ENCODE assay signal across 13 cellular contexts in the genomic region with DNA sequence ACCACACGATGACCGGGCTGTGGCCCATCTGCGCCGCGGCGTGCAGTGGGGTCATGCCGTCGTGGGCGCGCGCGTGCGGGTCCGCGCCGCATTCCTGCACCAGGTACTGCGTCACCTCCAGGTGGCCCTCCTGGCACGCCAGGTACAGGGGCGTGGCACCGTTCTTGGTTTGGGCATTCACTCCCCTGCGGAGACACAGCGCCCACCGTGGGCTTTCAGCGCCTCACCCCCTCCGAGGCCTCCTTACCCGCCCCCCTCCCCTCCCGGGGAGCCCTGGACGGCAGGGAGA. TPM values are rescaled to one million over a fixed set of nuclear protein-coding genes. Genes with fewer than 3 reads are reported as not detected.
DNase-seq lines count a peak whose midpoint lies in the region; ATAC-seq and TF ChIP-seq lines count a peak whose summit lies in the region.
"Not testable (repeated sequence)": the region's sequence is repeated elsewhere in the genome, so short reads cannot be mapped to it uniquely, and the experiment has no call there.
"Had no signal": no experiment of that assay in that cellular context is flagged by ENCODE, and none has a peak within 500 bp of the region (broad histone marks: within the 10 kb centered on the region; RNA-seq: fewer than 3 reads in every experiment).

No MANE protein-coding gene starts in this region.

- not testable (repeated sequence) for TF ChIP-seq EP300 in sigmoid colon (IDR thresholded peaks at IDR 0.05)

- not testable (repeated sequence) for H2BK15ac ChIP-seq in mesendoderm (replicated peaks; ENCODE audit: low read depth)

- not testable (repeated sequence) for H3K36me3 Mint-ChIP-seq in CD4-positive, alpha-beta T cell (ENCODE audit: low read depth); WTC11

- H3K36me3 ChIP-seq in HEK293 (ENCODE audit: control insufficient read depth in 2 of 2, insufficient read depth in 1 of 2, low read length in 2 of 2); colonic mucosa; cardiac muscle cell; mesendoderm (ENCODE audit: control insufficient read depth, insufficient read depth, low read length); sigmoid colon; upper lobe of right lung: not testable (repeated sequence)

- intact Hi-C loops in CD4-positive, alpha-beta T cell (cut with DNase I, micrococcal nuclease); colonic mucosa (cut with DNase I); sigmoid colon (cut with DNase I); upper lobe of right lung (cut with DNase I): not testable (repeated sequence)

- H3K79me1 ChIP-seq in mesendoderm (ENCODE audit: low read length) = not testable (repeated sequence)

- not testable (repeated sequence) for H2BK5ac ChIP-seq in mesendoderm (ENCODE audit: low read length)

- peak overlapping the region; percentile 66 for H3K4me3 Mint-ChIP-seq in CD4-positive, alpha-beta T cell
- H3K4me3 Mint-ChIP-seq in WTC11 = peak overlapping the region; percentile 43; the same call in 1 of the 2 replicates

- not testable (repeated sequence) for H3K9ac ChIP-seq in colonic mucosa (ENCODE audit: low read depth in 2 of 2, low read length in 2 of 2); mesendoderm (ENCODE audit: low read length)

- TF ChIP-seq POLR2A in sigmoid colon (IDR thresholded peaks at IDR 0.05) = not testable (repeated sequence)

- H2BK120ac ChIP-seq in mesendoderm (ENCODE audit: low read depth, low read length) = not testable (repeated sequence)

- TF ChIP-seq CTCF in CD4-positive, alpha-beta T cell (IDR thresholded peaks at IDR 0.05); WTC11 (IDR thresholded peaks at IDR 0.05); colonic mucosa (IDR thresholded peaks at IDR 0.05); cardiac muscle cell (IDR thresholded peaks at IDR 0.05; ENCODE audit: low read depth, low read length); sigmoid colon (IDR thresholded peaks at IDR 0.05); upper lobe of right lung (IDR thresholded peaks at IDR 0.05): not testable (repeated sequence)
- TF ChIP-seq CTCF in HEK293 (tag by site-specific recombination; IDR thresholded peaks at IDR 0.05) = peak; percentile 59

- not testable (repeated sequence) for H4K5ac ChIP-seq in mesendoderm (ENCODE audit: low read length)

- peaks cover 26% of the 10 kb centered on the region for H3K27me3 Mint-ChIP-seq in CD4-positive, alpha-beta T cell
- H3K27me3 Mint-ChIP-seq in WTC11 (ENCODE audit: low read depth) = not testable (repeated sequence)

- H3K4me2 ChIP-seq in mesendoderm (ENCODE audit: low read length) = not testable (repeated sequence)

- H3K9me3 ChIP-seq in CD4-positive, alpha-beta T cell (ENCODE audit: control insufficient read depth, low read length); HEK293 (ENCODE audit: control insufficient read depth, insufficient read depth, low read depth, low read length); colonic mucosa; cardiac muscle cell (ENCODE audit: low read depth); sigmoid colon; upper lobe of right lung: not testable (repeated sequence)

- H3K18ac ChIP-seq in mesendoderm (ENCODE audit: low read length) = not testable (repeated sequence)

- CTCF ChIA-PET in CD4-positive, alpha-beta T cell (lab: Charles Lee) = interaction anchor here (0.8 to 1.5 kb wide), 5 partner anchors 8 to 197 kb away, joined by 3 to 9 read pairs (median 4); no protein-coding TSS in a partner anchor
- CTCF ChIA-PET in HEK293 (lab: Yijun Ruan, JAX) (interaction anchor here (0.6 to 3.1 kb wide), 16 partner anchors 9 to 231 kb away, joined by 3 to 15 read pairs (median 5); a partner anchor contains a TSS), WTC11 (lab: Charles Lee) (interaction anchor here (0.8 to 3.8 kb wide), 18 partner anchors 8 to 253 kb away, joined by 3 to 71 read pairs (median 10); a partner anchor contains a TSS)

- peak in 1 of 10 experiments; percentile 4 for DNase-seq in CD4-positive, alpha-beta T cell
- DNase-seq in WTC11 (ENCODE audit: low spot score); colonic mucosa; cardiac muscle cell (ENCODE audit: low read depth in 1 of 2, low spot score in 1 of 2); mesendoderm; sigmoid colon; upper lobe of right lung: not testable (repeated sequence)

- peak; percentile 34 for ATAC-seq in CD4-positive, alpha-beta T cell (ENCODE audit: poor library complexity)
- not testable (repeated sequence) for ATAC-seq in WTC11, upper lobe of right lung

- WGBS in mesendoderm (ENCODE audit: extremely low coverage, insufficient coverage, low lambda C conversion rate) = no CpG with 5 or more reads among the region's 28 CpGs
- 1 to 3% methylated on average over 20 to 22 of the region's 28 CpGs for WGBS in sigmoid colon, 2 donors

- H4K8ac ChIP-seq in mesendoderm (ENCODE audit: low read depth, low read length) = not testable (repeated sequence)

- not testable (repeated sequence) for H3K4ac ChIP-seq in mesendoderm (ENCODE audit: low read depth, low read length)

- H3K9me3 Mint-ChIP-seq in CD4-positive, alpha-beta T cell; WTC11: not testable (repeated sequence)

- POLR2A ChIA-PET in CD4-positive, alpha-beta T cell (lab: Charles Lee) = interaction anchor here (1.3 kb wide), 1 partner anchor 189 kb away, joined by 3 read pairs; no protein-coding TSS in a partner anchor
- POLR2A ChIA-PET in HEK293 (lab: Yijun Ruan, JAX) = interaction anchor here (0.7 to 1.3 kb wide), 4 partner anchors 9 to 87 kb away, joined by 3 to 4 read pairs (median 4); no protein-coding TSS in a partner anchor
- POLR2A ChIA-PET in WTC11 (lab: Charles Lee) = not testable (repeated sequence)

- not testable (repeated sequence) for H3K27ac ChIP-seq in CD4-positive, alpha-beta T cell (ENCODE audit: low read depth, low read length); HEK293 (ENCODE audit: extremely low read depth, low read depth, low read length); colonic mucosa; cardiac muscle cell; mesendoderm (ENCODE audit: low read depth, low read length); sigmoid colon; upper lobe of right lung

- H3K27ac Mint-ChIP-seq in CD4-positive, alpha-beta T cell; WTC11: not testable (repeated sequence)

- H3K79me2 ChIP-seq in mesendoderm (ENCODE audit: control insufficient read depth, insufficient read depth, low read length) = not testable (repeated sequence)

- H3K4me1 ChIP-seq in HEK293 (ENCODE audit: control insufficient read depth, insufficient read depth, low read length); colonic mucosa; cardiac muscle cell (ENCODE audit: low read depth); mesendoderm (ENCODE audit: control insufficient read depth, low read depth, low read length); sigmoid colon; upper lobe of right lung: not testable (repeated sequence)

- H3K4me3 ChIP-seq in HEK293 (ENCODE audit: low read depth, low read length) = peak overlapping the region; percentile 35
- H3K4me3 ChIP-seq in colonic mucosa = peak overlapping the region; percentile 17
- H3K4me3 ChIP-seq in cardiac muscle cell = peak overlapping the region; percentile 26
- H3K4me3 ChIP-seq in mesendoderm (ENCODE audit: low read length) = not testable (repeated sequence)
- peak overlapping the region in 3 of 4 donors; percentile 32 to 34 (median 34) for H3K4me3 ChIP-seq in sigmoid colon
- H3K4me3 ChIP-seq in upper lobe of right lung = peak overlapping the region; percentile 21

- peak overlapping the region; percentile 49 for H3K56ac ChIP-seq in mesendoderm (ENCODE audit: low read length)

- H2AK5ac ChIP-seq in mesendoderm (ENCODE audit: low read length) = not testable (repeated sequence)

- H3K4me1 Mint-ChIP-seq in CD4-positive, alpha-beta T cell (ENCODE audit: low read depth); WTC11: not testable (repeated sequence)

- H3K27me3 ChIP-seq in CD4-positive, alpha-beta T cell (ENCODE audit: control insufficient read depth, insufficient read depth, low read length); colonic mucosa; cardiac muscle cell; mesendoderm (ENCODE audit: insufficient read depth, low read length, poor library complexity); upper lobe of right lung: not testable (repeated sequence)
- H3K27me3 ChIP-seq in sigmoid colon = peaks cover 0 to 11% (median 9%) of the 10 kb centered on the region in 3 donors

- not testable (repeated sequence) for H3K23ac ChIP-seq in mesendoderm (ENCODE audit: low read length)

TF ChIP-seq in HEK293, 187 proteins besides CTCF, POLR2A, EP300 and RAD21 (continues in another document):
- peak; percentile 37; the same call in 1 of the 2 replicates for TF ChIP-seq ZNF501 (tag by site-specific recombination; IDR thresholded peaks at IDR 0.05)

RNA-seq across cellular contexts. Expression of a gene that starts 32.5 kb away (rescaled TPM):
- 1,000 to 10,000 TPM; 4,982 to 5,937 TPM for total RNA-seq in CD4-positive, alpha-beta T cell
- total RNA-seq in WTC11 (2021) = 1,028 to 1,267 TPM (median 1,197 TPM) in 3 replicates
- total RNA-seq in colonic mucosa = 1,000 to 10,000 TPM; 1,159 to 2,517 TPM
- under 0.01 TPM in 2 replicates for total RNA-seq in cardiac muscle cell
- 3.8 TPM in 1 of 2 replicates, not detected in the other for polyA plus RNA-seq in cardiac muscle cell
- not detected for polyA plus RNA-seq in mesendoderm (2013, experiment 1 of 2)
- not detected for polyA plus RNA-seq in mesendoderm (2013, experiment 2 of 2)
- under 1 TPM; under 0.01 TPM for total RNA-seq in sigmoid colon
- not detected for polyA plus RNA-seq in sigmoid colon
- 6,622 TPM for total RNA-seq in upper lobe of right lung
- total RNA-seq: LHCN-M2, myocyte had no signal
- polyA plus RNA-seq: aorta, fibroblast of lung, psoas muscle had no signal

RNA-seq across cellular contexts. Expression of a gene that starts 41.1 kb away (rescaled TPM):
- total RNA-seq in CD4-positive, alpha-beta T cell = 1,000 to 10,000 TPM; 4,982 to 5,937 TPM
- total RNA-seq in WTC11 (2021) (1,028 to 1,267 TPM (median 1,197 TPM) in 3 replicates), colonic mucosa (1,000 to 10,000 TPM; 1,159 to 2,517 TPM), cardiac muscle cell (under 0.01 TPM in 2 replicates), sigmoid colon (under 1 TPM; under 0.01 TPM), upper lobe of right lung (6,622 TPM)
- polyA plus RNA-seq in cardiac muscle cell (3.8 TPM in 1 of 2 replicates, not detected in the other), sigmoid colon (not detected)
- polyA plus RNA-seq in mesendoderm (2013, experiment 1 of 2) = not detected
- polyA plus RNA-seq in mesendoderm (2013, experiment 2 of 2) = not detected
- total RNA-seq: LHCN-M2, myocyte had no signal
- polyA plus RNA-seq: aorta, fibroblast of lung, psoas muscle had no signal

Comparison
In these comparisons a context has a peak if more than half of its experiments do, and no peak if none do; other contexts are left out.
1. RNA of a gene that starts 32.5 kb away (total RNA-seq): 6,622 TPM in upper lobe of right lung (single experiment), 4,982 to 5,937 TPM in CD4-positive, alpha-beta T cell, 1,159 to 2,517 TPM in colonic mucosa and 1,028 to 1,267 TPM in WTC11; under 0.01 TPM in cardiac muscle cell and under 0.01 TPM in sigmoid colon; every median in the first group is over 1,000 times any median in the second.
2. RNA of a gene that starts 41.1 kb away (total RNA-seq): 6,622 TPM in upper lobe of right lung (single experiment), 4,982 to 5,937 TPM in CD4-positive, alpha-beta T cell, 1,159 to 2,517 TPM in colonic mucosa and 1,028 to 1,267 TPM in WTC11; under 0.01 TPM in cardiac muscle cell and under 0.01 TPM in sigmoid colon; every median in the first group is over 1,000 times any median in the second.